ENCODE assay signal across 8 cellular contexts in genomic region chr14:22084393-22085281, GRCh38.
DNase-seq lines count a peak whose midpoint lies in the region; ATAC-seq, FAIRE-seq and TF ChIP-seq lines count a peak whose summit lies in the region.

No MANE protein-coding gene starts in this region.

- CTCF ChIA-PET in A549 (lab: Yijun Ruan, JAX), result interaction anchor here (0.7 to 1.5 kb wide), 5 partner anchors 9 to 86 kb away, joined by 3 to 5 read pairs (median 3); no protein-coding TSS in a partner anchor

- ATAC-seq in A549, result peak; percentile 43 to 60; a peak in 4 of 6 replicates
- peak in 2 of 4 donors; percentile 54 to 64 for ATAC-seq in pancreas
- no peak for ATAC-seq in HG02938 (IDR thresholded peaks at IDR 0.05; ENCODE audit: unreplicated experiment)
- no peak for ATAC-seq in HG03457 (IDR thresholded peaks at IDR 0.05; ENCODE audit: unreplicated experiment)

- H3K4me3 ChIP-seq in A549 (no peak overlapping the region), fibroblast of pulmonary artery (replicated peaks; ENCODE audit: low read depth, low read length) (no peak overlapping the region), pancreas (no peak overlapping the region)

- H3K4me1 ChIP-seq in A549, result no peaks in the 10 kb centered on the region
- H3K4me1 ChIP-seq in pancreas, result no peaks in the 10 kb centered on the region

- peak in 1 of 2 experiments; percentile 40; a peak in 3 of 5 replicates for TF ChIP-seq RAD21 in A549 (conservative IDR thresholded peaks at IDR 0.05 in 1 of 2, IDR thresholded peaks at IDR 0.05 in 1 of 2)

- TF ChIP-seq EP300 in A549 (IDR thresholded peaks at IDR 0.05), result no peak

- POLR2A ChIA-PET in A549 (lab: Yijun Ruan, JAX), result no interaction called here

- H3K4me2 ChIP-seq in A549, result no peak overlapping the region

- no peak for FAIRE-seq in A549 (lab: Jason Lieb, UNC)
- FAIRE-seq in TTC549 (lab: Jason Lieb, UNC), result peak; percentile 58
- FAIRE-seq in pancreas (lab: Jason Lieb, UNC), result peak; percentile 43

- H3K36me3 ChIP-seq in pancreas, result no peaks in the 10 kb centered on the region

- no peak for TF ChIP-seq POLR2A in A549 (IDR thresholded peaks at IDR 0.05; ENCODE audit: low read length)

- H3K27me3 ChIP-seq in pancreas, result peaks cover 0 to 6% (median 0%) of the 10 kb centered on the region in 4 donors

- TF ChIP-seq CTCF in A549 (IDR thresholded peaks at IDR 0.05) (peak; percentile 63), fibroblast of pulmonary artery (IDR thresholded peaks at IDR 0.05; ENCODE audit: low read length, missing control alignments) (peak; percentile 77), pancreas (IDR thresholded peaks at IDR 0.05) (peak; percentile 60 to 74 (median 62))

- 36% methylated on average over 6 of the region's 6 CpGs for whole genome bisulfite sequencing in A549 (ENCODE audit: missing lambda C conversion rate)
- WGBS in pancreas, 2 donors, result 39 to 40% methylated on average over 6 of the region's 6 CpGs

- intact Hi-C loops in pancreas (cut with DNase I), result no loop called here

- H3K27ac ChIP-seq in A549, result no peak overlapping the region
- H3K27ac ChIP-seq in pancreas, result no peak overlapping the region

- DNase-seq in A549 (ENCODE audit: low read depth in 1 of 2, low spot score in 1 of 2) (peak; percentile 8 to 71), EH (ENCODE audit: low read depth) (peak; percentile 34), M059J (ENCODE audit: low read depth) (peak; percentile 39), fibroblast of pulmonary artery (ENCODE audit: low read depth) (peak; percentile 71), pancreas (no peak)

- no peaks in the 10 kb centered on the region for H3K9me3 ChIP-seq in A549
- H3K9me3 ChIP-seq in pancreas, result no peaks in the 10 kb centered on the region

TF ChIP-seq in A549, 52 proteins besides CTCF, POLR2A, EP300 and RAD21:
- TF ChIP-seq SMC3 (IDR thresholded peaks at IDR 0.05) (peak; percentile 27; the same call in 1 of the 3 replicates), MAFK (IDR thresholded peaks at IDR 0.05; ENCODE audit: partially characterized antibody) (peak; percentile 36), HDAC2 (IDR thresholded peaks at IDR 0.05) (no peak)

Comparison
In these comparisons a context has a peak if more than half of its experiments do, and no peak if none do; other contexts are left out.
1. ATAC-seq: peak in A549 (2 of 2); none in HG02938 (single experiment) and HG03457 (single experiment).
2. DNase-seq: peak in A549 (2 of 2), EH (single experiment), M059J (single experiment) and fibroblast of pulmonary artery (single experiment); none in pancreas (0 of 6).
3. Peak in every context shown above with its lines, with median percentiles within 50 percentile points of each other: CTCF ChIP-seq.